8 cellular contexts compared by ENCODE assay signal in the genomic region with DNA sequence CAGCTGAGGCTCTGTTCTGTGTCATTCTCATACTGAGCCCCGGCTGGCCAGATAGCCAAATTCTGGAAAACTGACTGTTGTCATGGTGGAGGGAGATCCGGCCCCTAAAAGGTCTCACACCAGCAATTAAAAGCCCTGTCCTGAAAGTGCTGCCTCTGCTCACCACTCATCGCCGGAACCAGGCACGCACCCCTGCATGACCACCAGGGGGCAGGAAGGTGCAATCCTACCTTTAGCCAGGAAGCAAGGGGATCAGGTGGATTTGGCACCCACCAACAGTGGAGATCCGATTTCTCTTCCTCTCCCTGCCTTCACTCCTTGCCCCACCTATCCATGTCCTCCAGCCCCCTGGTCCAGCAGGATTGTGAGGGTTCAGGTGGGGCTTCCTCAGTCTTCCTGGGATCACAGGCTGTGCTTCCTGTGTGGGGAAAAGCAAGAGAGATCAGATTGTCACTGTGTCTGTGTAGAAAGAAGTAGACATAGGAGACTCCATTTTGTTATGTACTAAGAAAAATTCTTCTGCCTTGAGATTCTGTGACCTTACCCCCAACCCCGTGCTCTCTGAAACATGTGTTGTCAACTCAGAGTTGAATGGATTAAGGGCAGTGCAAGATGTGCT. TPM values are rescaled to one million over a fixed set of nuclear protein-coding genes. Genes with fewer than 3 reads are reported as not detected.
A peak's percentile ranks its signal among the peaks of the same experiment; 100 is the strongest.
DNase-seq lines count a peak whose midpoint lies in the region; ATAC-seq and TF ChIP-seq lines count a peak whose summit lies in the region.

No MANE protein-coding gene starts in this region.

- DNase-seq in CD14-positive monocyte (ENCODE audit: low spot score), result no peak
- DNase-seq in HAP-1 (ENCODE audit: low spot score in 2 of 2), result peak; percentile 87 to 94
- peak; percentile 52 for DNase-seq in NCI-H82 treated with DMSO at 0.1 percent for 48 hours (lab: John Stamatoyannopoulos, UW; ENCODE audit: unreplicated experiment)
- DNase-seq in activated CD8-positive, alpha-beta memory T cell treated with anti-CD3 and anti-CD28 coated beads, Interleukin-2, amount 50 U/mL, for 24 hours (ENCODE audit: extremely low read depth), result peak; percentile 40
- DNase-seq in epithelial cell of esophagus (ENCODE audit: low read depth), result peak; percentile 68
- no peak for DNase-seq in suprapubic skin (ENCODE audit: low spot score in 2 of 2)

- H3K27ac Mint-ChIP-seq in CD14-positive monocyte, result peak overlapping the region in 1 of 7 donors; percentile 23

- peak; percentile 70 for TF ChIP-seq RAD21 in neural cell (conservative IDR thresholded peaks at IDR 0.05)

- no peaks in the 10 kb centered on the region for H3K36me3 Mint-ChIP-seq in CD14-positive monocyte

- no peaks in the 10 kb centered on the region for H3K9me3 ChIP-seq in HAP-1
- H3K9me3 ChIP-seq in neural cell (ENCODE audit: low read length), result no peaks in the 10 kb centered on the region
- H3K9me3 ChIP-seq in suprapubic skin, result no peaks in the 10 kb centered on the region

- H3K27ac ChIP-seq in neural cell (ENCODE audit: low read length), result no peak overlapping the region
- no peak overlapping the region for H3K27ac ChIP-seq in suprapubic skin

- in situ Hi-C loops in HAP-1 (cut with MboI; ENCODE audit: low sequenced_read_pairs), result no loop called here

- H3K4me2 ChIP-seq in neural cell (ENCODE audit: low read length), result no peak overlapping the region

- H3K4me3 Mint-ChIP-seq in CD14-positive monocyte, result peak overlapping the region in 1 of 2 donors; percentile 42

- no peak for TF ChIP-seq EP300 in neural cell (conservative IDR thresholded peaks at IDR 0.05; ENCODE audit: poor library complexity, severe bottlenecking)
- no peak for TF ChIP-seq EP300 in suprapubic skin (IDR thresholded peaks at IDR 0.05)

- peaks cover 21% of the 10 kb centered on the region for H3K4me1 Mint-ChIP-seq in CD14-positive monocyte

- H3K9me2 ChIP-seq in neural cell (ENCODE audit: insufficient read depth, low read length), result no peaks in the 10 kb centered on the region

- no peaks in the 10 kb centered on the region for H3K9me3 Mint-ChIP-seq in CD14-positive monocyte

- no peak for TF ChIP-seq POLR2A in suprapubic skin (IDR thresholded peaks at IDR 0.05)

- ATAC-seq in HG03442 (IDR thresholded peaks at IDR 0.05; ENCODE audit: unreplicated experiment), result no peak

- no peaks in the 10 kb centered on the region for H3K27me3 ChIP-seq in HAP-1 (ENCODE audit: low read depth)
- H3K27me3 ChIP-seq in neural cell (ENCODE audit: insufficient read depth, low read depth, low read length), result no peaks in the 10 kb centered on the region
- no peaks in the 10 kb centered on the region for H3K27me3 ChIP-seq in suprapubic skin

- no peaks in the 10 kb centered on the region for H3K79me2 ChIP-seq in neural cell (replicated peaks; ENCODE audit: insufficient read depth, low read length)

- H3K4me3 ChIP-seq in HAP-1, result no peak overlapping the region
- no peak overlapping the region for H3K4me3 ChIP-seq in epithelial cell of esophagus (ENCODE audit: low read length)
- no peak overlapping the region for H3K4me3 ChIP-seq in neural cell (ENCODE audit: low read length)
- H3K4me3 ChIP-seq in suprapubic skin, result no peak overlapping the region

- peaks cover 8% of the 10 kb centered on the region for H3F3A ChIP-seq in neural cell (ENCODE audit: insufficient read depth, low read length, poor library complexity, severe bottlenecking)

- peak; percentile 94 for TF ChIP-seq CTCF in CD14-positive monocyte (IDR thresholded peaks at IDR 0.05)
- peak; percentile 97 for TF ChIP-seq CTCF in epithelial cell of esophagus (IDR thresholded peaks at IDR 0.05; ENCODE audit: insufficient read depth, low read depth, low read length, missing control alignments)
- peak; percentile 77 for TF ChIP-seq CTCF in neural cell (IDR thresholded peaks at IDR 0.05; ENCODE audit: poor library complexity, severe bottlenecking)
- TF ChIP-seq CTCF in suprapubic skin (IDR thresholded peaks at IDR 0.05), result peak; percentile 46 to 90

- intact Hi-C loops in CD14-positive monocyte (cut with micrococcal nuclease), result no loop called here

- H3K36me3 ChIP-seq in HAP-1 (replicated peaks) (no peaks in the 10 kb centered on the region), neural cell (ENCODE audit: insufficient read depth, low read length) (no peaks in the 10 kb centered on the region), suprapubic skin (no peaks in the 10 kb centered on the region)

- no peak overlapping the region for H3K9ac ChIP-seq in neural cell (ENCODE audit: low read length)

- H3K27me3 Mint-ChIP-seq in CD14-positive monocyte (ENCODE audit: low read depth in 3 of 3), result peaks cover 8 to 13% (median 9%) of the 10 kb centered on the region in 3 donors

- no peaks in the 10 kb centered on the region for H4K20me1 ChIP-seq in neural cell (ENCODE audit: insufficient read depth)

- H3K4me1 ChIP-seq in HAP-1, result peaks cover 81% of the 10 kb centered on the region
- peaks cover 14% of the 10 kb centered on the region for H3K4me1 ChIP-seq in suprapubic skin

- WGBS in suprapubic skin, result 23% methylated on average over 7 of the region's 7 CpGs

- H2AFZ ChIP-seq in neural cell (ENCODE audit: low read depth, low read length), result no peak overlapping the region

TF ChIP-seq in neural cell, 6 proteins besides CTCF, POLR2A, EP300 and RAD21:
- TF ChIP-seq SMC3 (conservative IDR thresholded peaks at IDR 0.05; ENCODE audit: poor library complexity), result peak; percentile 82
- no peak for TF ChIP-seq POLR2AphosphoS5 (IDR thresholded peaks at IDR 0.05)
- TF ChIP-seq MXI1 (conservative IDR thresholded peaks at IDR 0.05; ENCODE audit: poor library complexity, severe bottlenecking), result no peak
TF ChIP-seq in neural cell: peak in this region for 1.

RNA-seq across cellular contexts. Expression of gene CACNA2D2, which starts 16.1 kb away (rescaled TPM):
- polyA plus RNA-seq in CD14-positive monocyte, result under 1 TPM in 1 of 2 donors, not detected in 1; 0.09 TPM
- 7.8 and 11.4 TPM in 2 replicates for polyA plus RNA-seq in neural cell
- polyA minus RNA-seq in neural cell, result 17.5 and 21.0 TPM in 2 replicates
- total RNA-seq in suprapubic skin, result 1 to 10 TPM; 1.4 to 5.6 (median 1.7) TPM

RNA-seq across cellular contexts. Expression of gene C3orf18, which starts 48.0 kb away (rescaled TPM):
- polyA plus RNA-seq in CD14-positive monocyte, result under 1 TPM; 0.18 to 0.76 TPM
- polyA plus RNA-seq in neural cell, result 24.5 and 39.9 TPM in 2 replicates
- polyA minus RNA-seq in neural cell, result 13.4 and 14.4 TPM in 2 replicates
- 1 to 10 TPM; 1.3 to 3.7 (median 2.2) TPM for total RNA-seq in suprapubic skin

RNA-seq across cellular contexts. Expression of gene HEMK1, which starts 49.7 kb away (rescaled TPM):
- polyA plus RNA-seq in CD14-positive monocyte, result 10 to 100 TPM; 12.1 to 14.0 TPM
- 24.4 and 36.8 TPM in 2 replicates for polyA plus RNA-seq in neural cell
- polyA minus RNA-seq in neural cell, result 12.5 and 13.6 TPM in 2 replicates
- 10 to 100 TPM in 1 of 4 donors, 1 to 10 TPM in 3; 3.8 to 10.6 (median 8.4) TPM for total RNA-seq in suprapubic skin

Comparison
In these comparisons a context has a peak if more than half of its experiments do, and no peak if none do; other contexts are left out.
1. DNase-seq: peak in HAP-1 (2 of 2), NCI-H82 treated with DMSO at 0.1 percent for 48 hours (single experiment), activated CD8-positive, alpha-beta memory T cell treated with anti-CD3 and anti-CD28 coated beads, Interleukin-2, amount 50 U/mL, for 24 hours (single experiment) and epithelial cell of esophagus (single experiment); none in CD14-positive monocyte (single experiment) and suprapubic skin (0 of 2).
2. RNA of gene C3orf18, which starts 48.0 kb away (polyA plus RNA-seq): 24.5 to 39.9 TPM in neural cell; 0.18 to 0.76 TPM in CD14-positive monocyte; every median in the first group is over 10 times any median in the second.
3. Peak in every context shown above with its lines, with median percentiles within 50 percentile points of each other: CTCF ChIP-seq.